Comparison of ENCODE assay signal across 1 cellular context in genomic region chr19:38417146-38417543, GRCh38.
TF ChIP-seq lines count a peak whose summit lies in the region.

No MANE protein-coding gene starts in this region.

TF ChIP-seq in WTC11, 78 proteins besides CTCF, POLR2A, EP300 and RAD21 (continued from another document):
- no peak for TF ChIP-seq ATF2 (CRISPR knock-in tag; IDR thresholded peaks at IDR 0.05; ENCODE audit: borderline replicate concordance, low read depth)
- TF ChIP-seq USF2 (CRISPR knock-in tag; IDR thresholded peaks at IDR 0.05), result no peak
- TF ChIP-seq ARID4B (CRISPR knock-in tag; IDR thresholded peaks at IDR 0.05; ENCODE audit: borderline replicate concordance), result 0 out of 2 replicates have a peak, but pooled peaks have one; percentile 35
TF ChIP-seq in WTC11: peak in this region for 1.
